14 cellular contexts compared by ENCODE assay signal in genomic region chr5:34977934-34978616, GRCh38. TPM values are rescaled to one million over a fixed set of nuclear protein-coding genes. Genes with fewer than 3 reads are reported as not detected.
A peak's percentile ranks its signal among the peaks of the same experiment; 100 is the strongest.
DNase-seq lines count a peak whose midpoint lies in the region; ATAC-seq and TF ChIP-seq lines count a peak whose summit lies in the region.
"Had no signal": no experiment of that assay in that cellular context is flagged by ENCODE, and none has a peak within 500 bp of the region (broad histone marks: within the 10 kb centered on the region; RNA-seq: fewer than 3 reads in every experiment).

No MANE protein-coding gene starts in this region.

- H3K36me3 Mint-ChIP-seq in natural killer cell: no peaks in the 10 kb centered on the region

- peaks cover 0 to 13% of the 10 kb centered on the region in 2 donors for H3K27me3 Mint-ChIP-seq in natural killer cell (ENCODE audit: low read depth in 2 of 2)

- DNase-seq in natural killer cell (no peak), HAP-1 (ENCODE audit: low spot score in 2 of 2) (no peak), DMS114 treated with DMSO at 0.1 percent for 48 hours (lab: John Stamatoyannopoulos, UW; ENCODE audit: unreplicated experiment) (no peak), NCI-H524 treated with DMSO at 0.1 percent for 48 hours (lab: John Stamatoyannopoulos, UW) (no peak)
- DNase-seq: activated CD4-positive, alpha-beta T cell treated with anti-CD3 and anti-CD28 coated beads, Interleukin-2, amount 10 ng/mL, durations not matched to agents 24 days and 14 days; dermis blood vessel endothelial cell; GM23248; mucosa of descending colon; RPMI8226; stimulated activated CD4-positive, alpha-beta T cell treated with anti-CD3 and anti-CD28 coated beads, Interleukin-15, amount 100 ng/mL, for 24 hours had no signal

- in situ Hi-C loops in HAP-1 (cut with MboI; ENCODE audit: low sequenced_read_pairs): no loop called here

- ATAC-seq in GM18517 (IDR thresholded peaks at IDR 0.05; ENCODE audit: unreplicated experiment) (peak; percentile 95), GM21423 (IDR thresholded peaks at IDR 0.05; ENCODE audit: unreplicated experiment) (peak; percentile 91), HG02973 (IDR thresholded peaks at IDR 0.05; ENCODE audit: unreplicated experiment) (peak; percentile 83), HG03565 (IDR thresholded peaks at IDR 0.05; ENCODE audit: unreplicated experiment) (peak; percentile 74), natural killer cell (no peak)
- ATAC-seq: mucosa of descending colon had no signal

- no peak overlapping the region for H3K4me3 ChIP-seq in HAP-1
- H3K4me3 ChIP-seq: GM23248, mucosa of descending colon had no signal

- H3K36me3 ChIP-seq in HAP-1 (replicated peaks): no peaks in the 10 kb centered on the region

- intact Hi-C loops in natural killer cell (cut with micrococcal nuclease): no loop called here

- H3K9me3 Mint-ChIP-seq in natural killer cell: no peaks in the 10 kb centered on the region
- H3K9me3 Mint-ChIP-seq: activated CD4-positive, alpha-beta T cell treated with anti-CD3 and anti-CD28 coated beads, Interleukin-2, amount 10 ng/mL, durations not matched to agents 24 days and 14 days had no signal

- H3K27me3 ChIP-seq in HAP-1 (ENCODE audit: low read depth): no peaks in the 10 kb centered on the region

- no peaks in the 10 kb centered on the region for H3K9me3 ChIP-seq in HAP-1
- H3K9me3 ChIP-seq: mucosa of descending colon had no signal

- no peak overlapping the region for H3K4me3 Mint-ChIP-seq in natural killer cell
- H3K4me3 Mint-ChIP-seq: activated CD4-positive, alpha-beta T cell treated with anti-CD3 and anti-CD28 coated beads, Interleukin-2, amount 10 ng/mL, durations not matched to agents 24 days and 14 days had no signal

- no peak overlapping the region for H3K27ac Mint-ChIP-seq in natural killer cell
- H3K27ac Mint-ChIP-seq: activated CD4-positive, alpha-beta T cell treated with anti-CD3 and anti-CD28 coated beads, Interleukin-2, amount 10 ng/mL, durations not matched to agents 24 days and 14 days had no signal

- no peaks in the 10 kb centered on the region for H3K4me1 ChIP-seq in HAP-1

- no peaks in the 10 kb centered on the region for H3K4me1 Mint-ChIP-seq in natural killer cell
- H3K4me1 Mint-ChIP-seq: activated CD4-positive, alpha-beta T cell treated with anti-CD3 and anti-CD28 coated beads, Interleukin-2, amount 10 ng/mL, durations not matched to agents 24 days and 14 days had no signal

- TF ChIP-seq CTCF in natural killer cell (IDR thresholded peaks at IDR 0.05): no peak

RNA-seq across cellular contexts. Expression of gene DNAJC21, which starts 48.7 kb away (rescaled TPM):
- total RNA-seq in natural killer cell: 10 to 100 TPM; 46.8 to 57.9 (median 56.1) TPM

Comparison
In these comparisons a context has a peak if more than half of its experiments do, and no peak if none do; other contexts are left out.
1. ATAC-seq: peak in GM18517 (single experiment), GM21423 (single experiment), HG02973 (single experiment) and HG03565 (single experiment); none in natural killer cell (0 of 3).